Comparison of ENCODE assay signal across 25 cellular contexts in genomic region chr2:237268004-237268708, GRCh38.
"Had no signal": no experiment of that assay in that cellular context is flagged by ENCODE, and none has a peak within 500 bp of the region (broad histone marks: within the 10 kb centered on the region; RNA-seq: fewer than 3 reads in every experiment).

No MANE protein-coding gene starts in this region.

- H3K27ac ChIP-seq: brain microvascular endothelial cell, neutrophil, parathyroid adenoma, right lobe of liver, stomach, suprapubic skin, VCaP had no signal

- H3K27ac Mint-ChIP-seq: activated CD4-positive, alpha-beta T cell treated with anti-CD3 and anti-CD28 coated beads, Interleukin-2, amount 10 ng/mL, durations not matched to agents 7 days and 5 days; activated CD8-positive, alpha-beta memory T cell treated with anti-CD3 and anti-CD28 coated beads, Interleukin-2, amount 10 ng/mL, durations not matched to agents 7 days and 5 days; activated CD8-positive, alpha-beta T cell treated with anti-CD3 and anti-CD28 coated beads for 36 hours; activated naive CD8-positive, alpha-beta T cell treated with anti-CD3 and anti-CD28 coated beads, Interleukin-2, amount 50 U/mL, for 24 hours; stimulated activated memory B cell treated with anti-CD40 and anti-IgM and Interleukin-4, amounts not matched to agents 10 μg/mL and 1 μg/mL and 100 μg/mL, for 72 hours had no signal

- ATAC-seq: activated CD8-positive, alpha-beta memory T cell treated with anti-CD3 and anti-CD28 coated beads, Interleukin-2, amount 10 ng/mL, durations not matched to agents 7 days and 5 days; activated CD8-positive, alpha-beta T cell treated with anti-CD3 and anti-CD28 coated beads for 36 hours; activated naive CD8-positive, alpha-beta T cell treated with anti-CD3 and anti-CD28 coated beads, Interleukin-2, amount 50 U/mL, for 24 hours; right lobe of liver; stimulated activated memory B cell treated with anti-CD40 and anti-IgM and Interleukin-4, amounts not matched to agents 10 μg/mL and 1 μg/mL and 100 μg/mL, for 72 hours had no signal

- H3K4me3 ChIP-seq: right lobe of liver, stomach, suprapubic skin had no signal

- H3K36me3 ChIP-seq: brain microvascular endothelial cell, neutrophil, right lobe of liver, stomach, suprapubic skin had no signal

- H3K4me1 ChIP-seq: parathyroid adenoma, right lobe of liver had no signal

- H3K36me3 Mint-ChIP-seq: activated CD8-positive, alpha-beta memory T cell treated with anti-CD3 and anti-CD28 coated beads, Interleukin-2, amount 10 ng/mL, durations not matched to agents 7 days and 5 days; stimulated activated memory B cell treated with anti-CD40 and anti-IgM and Interleukin-4, amounts not matched to agents 10 μg/mL and 1 μg/mL and 100 μg/mL, for 72 hours had no signal

- H3K9ac ChIP-seq: parathyroid adenoma had no signal

- H3K79me2 ChIP-seq: parathyroid adenoma had no signal

- H2AFZ ChIP-seq: parathyroid adenoma had no signal

- DNase-seq: activated CD4-positive, alpha-beta T cell treated with anti-CD3 and anti-CD28 coated beads, Interleukin-2, amount 10 ng/mL, durations not matched to agents 7 days and 5 days; activated CD4-positive, CD25-positive, alpha-beta regulatory T cell treated with anti-CD3 and anti-CD28 coated beads, Interleukin-2, amount 50 U/mL, for 72 hours; activated CD8-positive, alpha-beta memory T cell treated with anti-CD3 and anti-CD28 coated beads, Interleukin-2, amount 10 ng/mL, durations not matched to agents 7 days and 5 days; activated CD8-positive, alpha-beta T cell treated with anti-CD3 and anti-CD28 coated beads for 36 hours; activated effector memory CD4-positive, alpha-beta T cell treated with anti-CD3 and anti-CD28 coated beads, Interleukin-2, amount 50 U/mL, for 16 hours; activated naive CD4-positive, alpha-beta T cell treated with anti-CD3 and anti-CD28 coated beads, Interleukin-2, amount 50 U/mL, for 16 hours; activated naive CD8-positive, alpha-beta T cell treated with anti-CD3 and anti-CD28 coated beads, Interleukin-2, amount 50 U/mL, for 24 hours; activated T-cell treated with anti-CD3 and anti-CD28 coated beads for 4 hours; anterior cingulate cortex; brain microvascular endothelial cell; central memory CD4-positive, alpha-beta T cell; effector memory CD4-positive, alpha-beta T cell; foreskin melanocyte; glutamatergic neuron; hypothalamus; right lobe of liver; small intestine; stimulated activated CD4-positive, alpha-beta T cell treated with anti-CD3 and anti-CD28 coated beads, Interleukin-15, amount 100 ng/mL, for 24 hours; stomach had no signal

- H3K9me3 Mint-ChIP-seq: activated CD4-positive, alpha-beta T cell treated with anti-CD3 and anti-CD28 coated beads, Interleukin-2, amount 10 ng/mL, durations not matched to agents 7 days and 5 days; activated CD8-positive, alpha-beta T cell treated with anti-CD3 and anti-CD28 coated beads for 36 hours; activated naive CD8-positive, alpha-beta T cell treated with anti-CD3 and anti-CD28 coated beads, Interleukin-2, amount 50 U/mL, for 24 hours; stimulated activated memory B cell treated with anti-CD40 and anti-IgM and Interleukin-4, amounts not matched to agents 10 μg/mL and 1 μg/mL and 100 μg/mL, for 72 hours had no signal

- H3K27me3 ChIP-seq: brain microvascular endothelial cell, right lobe of liver had no signal

- FAIRE-seq: small intestine had no signal

- H3K4me3 Mint-ChIP-seq: activated CD4-positive, alpha-beta T cell treated with anti-CD3 and anti-CD28 coated beads, Interleukin-2, amount 10 ng/mL, durations not matched to agents 7 days and 5 days; activated CD8-positive, alpha-beta memory T cell treated with anti-CD3 and anti-CD28 coated beads, Interleukin-2, amount 10 ng/mL, durations not matched to agents 7 days and 5 days; activated CD8-positive, alpha-beta T cell treated with anti-CD3 and anti-CD28 coated beads for 36 hours; activated naive CD8-positive, alpha-beta T cell treated with anti-CD3 and anti-CD28 coated beads, Interleukin-2, amount 50 U/mL, for 24 hours; nephron; stimulated activated memory B cell treated with anti-CD40 and anti-IgM and Interleukin-4, amounts not matched to agents 10 μg/mL and 1 μg/mL and 100 μg/mL, for 72 hours had no signal

- H3K4me1 Mint-ChIP-seq: activated CD4-positive, alpha-beta T cell treated with anti-CD3 and anti-CD28 coated beads, Interleukin-2, amount 10 ng/mL, durations not matched to agents 7 days and 5 days; activated CD8-positive, alpha-beta memory T cell treated with anti-CD3 and anti-CD28 coated beads, Interleukin-2, amount 10 ng/mL, durations not matched to agents 7 days and 5 days; activated naive CD8-positive, alpha-beta T cell treated with anti-CD3 and anti-CD28 coated beads, Interleukin-2, amount 50 U/mL, for 24 hours; stimulated activated memory B cell treated with anti-CD40 and anti-IgM and Interleukin-4, amounts not matched to agents 10 μg/mL and 1 μg/mL and 100 μg/mL, for 72 hours had no signal

- H3K9me3 ChIP-seq: neutrophil, right lobe of liver, stomach, suprapubic skin had no signal
